25 cellular contexts compared by ENCODE assay signal in genomic region chr3:69888946-69889315, GRCh38.
"Had no signal": no experiment of that assay in that cellular context is flagged by ENCODE, and none has a peak within 500 bp of the region (broad histone marks: within the 10 kb centered on the region; RNA-seq: fewer than 3 reads in every experiment).

No MANE protein-coding gene starts in this region.

- H3K4me1 Mint-ChIP-seq: stimulated activated memory B cell treated with anti-CD40 and anti-IgM and Interleukin-4, amounts not matched to agents 10 μg/mL and 1 μg/mL and 100 μg/mL, for 72 hours; stimulated activated naive CD8-positive, alpha-beta T cell treated with anti-CD3 and anti-CD28 coated beads, Interleukin-15, amount 100 ng/mL, for 72 hours; T-cell had no signal

- H3K27ac ChIP-seq: brain microvascular endothelial cell, left lung, pancreas, prostate gland, VCaP had no signal

- H3K27me3 ChIP-seq: brain microvascular endothelial cell, heart right ventricle, left lung, pancreas, right atrium auricular region, tibial nerve had no signal

- ATAC-seq: activated T-cell treated with anti-CD3 and anti-CD28 coated beads, Interleukin-2, amount 50 U/mL, for 72 hours; esophagus mucosa; left lung; stimulated activated memory B cell treated with anti-CD40 and anti-IgM and Interleukin-4, amounts not matched to agents 10 μg/mL and 1 μg/mL and 100 μg/mL, for 72 hours; stimulated activated naive CD8-positive, alpha-beta T cell treated with anti-CD3 and anti-CD28 coated beads, Interleukin-15, amount 100 ng/mL, for 72 hours; T-cell had no signal

- H3K4me1 ChIP-seq: left lung, prostate gland, right atrium auricular region had no signal

- H3K27me3 Mint-ChIP-seq: stimulated activated memory B cell treated with anti-CD40 and anti-IgM and Interleukin-4, amounts not matched to agents 10 μg/mL and 1 μg/mL and 100 μg/mL, for 72 hours had no signal

- H3K4me3 ChIP-seq: heart right ventricle, left lung, pancreas, prostate gland, right atrium auricular region, smooth muscle cell had no signal

- H3K4me3 Mint-ChIP-seq: activated naive CD8-positive, alpha-beta T cell; activated T-cell treated with anti-CD3 and anti-CD28 coated beads, Interleukin-2, amount 50 U/mL, for 72 hours; nephron progenitor cell; stimulated activated memory B cell treated with anti-CD40 and anti-IgM and Interleukin-4, amounts not matched to agents 10 μg/mL and 1 μg/mL and 100 μg/mL, for 72 hours; stimulated activated naive CD8-positive, alpha-beta T cell treated with anti-CD3 and anti-CD28 coated beads, Interleukin-15, amount 100 ng/mL, for 72 hours; T-cell had no signal

- H3K4me2 ChIP-seq: smooth muscle cell had no signal

- H3K36me3 Mint-ChIP-seq: activated naive CD8-positive, alpha-beta T cell; stimulated activated memory B cell treated with anti-CD40 and anti-IgM and Interleukin-4, amounts not matched to agents 10 μg/mL and 1 μg/mL and 100 μg/mL, for 72 hours; T-cell had no signal

- H3K36me3 ChIP-seq: brain microvascular endothelial cell, left lung, pancreas, prostate gland, right atrium auricular region, tibial nerve had no signal

- H3K9me3 Mint-ChIP-seq: activated T-cell treated with anti-CD3 and anti-CD28 coated beads, Interleukin-2, amount 50 U/mL, for 72 hours; nephron progenitor cell; stimulated activated memory B cell treated with anti-CD40 and anti-IgM and Interleukin-4, amounts not matched to agents 10 μg/mL and 1 μg/mL and 100 μg/mL, for 72 hours; stimulated activated naive CD8-positive, alpha-beta T cell treated with anti-CD3 and anti-CD28 coated beads, Interleukin-15, amount 100 ng/mL, for 72 hours; T-cell had no signal

- H3K9me3 ChIP-seq: heart right ventricle, left lung, pancreas, prostate gland, right atrium auricular region, tibial nerve had no signal

- H3K27ac Mint-ChIP-seq: activated naive CD8-positive, alpha-beta T cell; activated T-cell treated with anti-CD3 and anti-CD28 coated beads, Interleukin-2, amount 50 U/mL, for 72 hours; nephron progenitor cell; stimulated activated memory B cell treated with anti-CD40 and anti-IgM and Interleukin-4, amounts not matched to agents 10 μg/mL and 1 μg/mL and 100 μg/mL, for 72 hours; T-cell had no signal

- DNase-seq: activated CD4-positive, alpha-beta T cell treated with anti-CD3 and anti-CD28 coated beads for 4 hours; activated CD4-positive, alpha-beta T cell treated with anti-CD3 and anti-CD28 coated beads, Interleukin-2, amount 50 U/mL, for 4 hours; activated naive CD4-positive, alpha-beta T cell treated with Interleukin-2 at 50 U/mL for 16 hours; activated T-cell treated with anti-CD3 and anti-CD28 coated beads for 4 hours; activated T-cell treated with anti-CD3 and anti-CD28 coated beads, Interleukin-2, amount 50 U/mL, for 72 hours; brain microvascular endothelial cell; cortex of kidney; foreskin fibroblast; heart right ventricle; left lung; nephron progenitor cell; pancreas; stimulated activated CD4-positive, alpha-beta T cell treated with anti-CD3 and anti-CD28 coated beads, Interleukin-1b, Interleukin-23, amount 100 ng/mL, for 48 hours; stimulated activated CD4-positive, alpha-beta T cell treated with anti-CD3 and anti-CD28 coated beads, Interleukin-4, amount 100 ng/mL, for 4 hours; stimulated activated CD8-positive, alpha-beta memory T cell treated with anti-CD3 and anti-CD28 coated beads, Interleukin-4, amount 100 ng/mL, for 48 hours; stimulated activated naive CD8-positive, alpha-beta T cell treated with anti-CD3 and anti-CD28 coated beads, Interleukin-15, amount 100 ng/mL, for 72 hours; T-cell had no signal
